8 cellular contexts compared by ENCODE assay signal in genomic region chr1:148151911-148152391, GRCh38. TPM values are rescaled to one million over a fixed set of nuclear protein-coding genes. Genes with fewer than 3 reads are reported as not detected.
A peak's percentile ranks its signal among the peaks of the same experiment; 100 is the strongest.
DNase-seq lines count a peak whose midpoint lies in the region; ATAC-seq and TF ChIP-seq lines count a peak whose summit lies in the region.
"Not testable (repeated sequence)": the region's sequence is repeated elsewhere in the genome, so short reads cannot be mapped to it uniquely, and the experiment has no call there.

TSS of gene NBPF11 (minus strand) at chr1:148152281. CDS start at chr1:148127003, 25,278 bp downstream.

- peak within 1 kb of the TSS; percentile 59 to 66 for H3K4me3 ChIP-seq in prostate gland
- H3K4me3 ChIP-seq in tibial nerve = peak within 1 kb of the TSS; percentile 61 to 91 (median 68)

- not testable (repeated sequence) for H3K27me3 ChIP-seq in prostate gland (replicated peaks; ENCODE audit: insufficient read depth)
- peaks cover 0 to 10% of the 10 kb centered on the region in 2 donors for H3K27me3 ChIP-seq in tibial nerve

- TF ChIP-seq EP300 in tibial nerve (IDR thresholded peaks at IDR 0.05) = peak in 1 of 2 donors; percentile 31

- H3K9me3 ChIP-seq in prostate gland, tibial nerve: not testable (repeated sequence)

- WGBS in prostate gland = under 1% methylated on average over 37 of the region's 41 CpGs
- 0% methylated on average over 28 to 37 of the region's 41 CpGs for WGBS in tibial nerve, 2 donors

- not testable (repeated sequence) for TF ChIP-seq CTCF in prostate gland (IDR thresholded peaks at IDR 0.05); tibial nerve (IDR thresholded peaks at IDR 0.05)

- TF ChIP-seq POLR2A in prostate gland (IDR thresholded peaks at IDR 0.05) = peak; percentile 36
- not testable (repeated sequence) for TF ChIP-seq POLR2A in tibial nerve (IDR thresholded peaks at IDR 0.05)

- peak within 1 kb of the TSS; percentile 76 to 79 for H3K27ac ChIP-seq in prostate gland
- peak within 1 kb of the TSS; percentile 30 to 75 (median 64) for H3K27ac ChIP-seq in tibial nerve

- intact Hi-C loops in T-helper 2 cell treated with Interferon-gamma antibody and Interleukin-4, amounts not matched to agents 100 ng/mL and 5 ng/mL, for 36 hours (cut with micrococcal nuclease); left ventricle myocardium superior (cut with micrococcal nuclease); prostate gland (cut with DNase I): not testable (repeated sequence)

- DNase-seq in NCI-H2081 (lab: John Stamatoyannopoulos, UW) = peak; percentile 78 to 88
- peak; percentile 73 for DNase-seq in amniotic epithelial cell (ENCODE audit: low read depth)
- peak; percentile 90 for DNase-seq in left ventricle myocardium superior
- DNase-seq in prostate gland (ENCODE audit: low spot score) = peak; percentile 72
- DNase-seq in tibial nerve (ENCODE audit: low spot score in 2 of 2) = peak; percentile 45 to 53

- not testable (repeated sequence) for H3K4me1 ChIP-seq in prostate gland (replicated peaks); tibial nerve

- ATAC-seq in GM18508 (IDR thresholded peaks at IDR 0.05; ENCODE audit: insufficient read depth, unreplicated experiment) (peak; percentile 47), HG02973 (IDR thresholded peaks at IDR 0.05; ENCODE audit: unreplicated experiment) (peak; percentile 83), left ventricle myocardium superior (peak; percentile 100)

- H3K36me3 ChIP-seq in prostate gland, tibial nerve: not testable (repeated sequence)

RNA-seq across cellular contexts. Expression of gene NBPF11, which starts in this region (rescaled TPM):
- total RNA-seq in T-helper 2 cell treated with Interferon-gamma antibody and Interleukin-4, amounts not matched to agents 100 ng/mL and 5 ng/mL, for 36 hours = 10.1 and 11.0 TPM in 2 replicates
- total RNA-seq in left ventricle myocardium superior (3.2 TPM), prostate gland (10 to 100 TPM in 1 of 2 donors, 1 to 10 TPM in 1; 8.7 to 16.0 TPM), tibial nerve (10 to 100 TPM in 2 of 4 donors, 1 to 10 TPM in 2; 7.9 to 15.7 (median 10.1) TPM)

Comparison
In these comparisons a context has a peak if more than half of its experiments do, and no peak if none do; other contexts are left out.
1. Peak in every context shown above with its lines: DNase-seq, ATAC-seq, H3K4me3 ChIP-seq and H3K27ac ChIP-seq.
2. ATAC-seq: peak in every context shown above with its lines; median percentile 100 in left ventricle myocardium superior; 83 in HG02973; 47 in GM18508.